In genomic region chr2:237464757-237465391, GRCh38 we compare ENCODE assay signal across 19 cellular contexts. TPM values are rescaled to one million over a fixed set of nuclear protein-coding genes. Genes with fewer than 3 reads are reported as not detected.
A peak's percentile ranks its signal among the peaks of the same experiment; 100 is the strongest.
DNase-seq lines count a peak whose midpoint lies in the region; ATAC-seq, FAIRE-seq and TF ChIP-seq lines count a peak whose summit lies in the region.
"Had no signal": no experiment of that assay in that cellular context is flagged by ENCODE, and none has a peak within 500 bp of the region (broad histone marks: within the 10 kb centered on the region; RNA-seq: fewer than 3 reads in every experiment).

No MANE protein-coding gene starts in this region.

- H3K27ac ChIP-seq in HepG2 (ENCODE audit: extremely low read length, insufficient read depth, low read length): no peak overlapping the region
- H3K27ac ChIP-seq in right lobe of liver: no peak overlapping the region
- peak overlapping the region; percentile 81 for H3K27ac ChIP-seq in RWPE2 (ENCODE audit: poor library complexity, severe bottlenecking)
- peak overlapping the region; percentile 87 for H3K27ac ChIP-seq in epithelial cell of prostate
- no peak overlapping the region for H3K27ac ChIP-seq in neural progenitor cell
- H3K27ac ChIP-seq: left ventricle myocardium inferior, parathyroid adenoma, transverse colon had no signal

- 41% methylated on average over 7 of the region's 8 CpGs for WGBS in HepG2 (ENCODE audit: low lambda C conversion rate)
- 79% methylated on average over 6 of the region's 8 CpGs for WGBS in right lobe of liver (ENCODE audit: insufficient coverage, low coverage, low lambda C conversion rate, missing lambda C conversion rate)

- no TSS peak for BruUV-seq in HepG2 (replicated peaks; lab: Mats Ljungman, UMichigan)

- H3K9ac ChIP-seq in HepG2 (ENCODE audit: insufficient read depth, low read depth, low read length): no peak overlapping the region
- no peak overlapping the region for H3K9ac ChIP-seq in neural progenitor cell
- H3K9ac ChIP-seq: parathyroid adenoma had no signal

- no peaks in the 10 kb centered on the region for H3K9me3 ChIP-seq in HepG2 (ENCODE audit: low read length)
- H3K9me3 ChIP-seq in right lobe of liver: no peaks in the 10 kb centered on the region
- no peaks in the 10 kb centered on the region for H3K9me3 ChIP-seq in RWPE2 (ENCODE audit: severe bottlenecking)
- peaks cover 8% of the 10 kb centered on the region for H3K9me3 ChIP-seq in MG63
- H3K9me3 ChIP-seq in neural progenitor cell (ENCODE audit: low read depth): no peaks in the 10 kb centered on the region
- H3K9me3 ChIP-seq: left ventricle myocardium inferior, transverse colon had no signal

- no peak for TF ChIP-seq CTCF in HepG2 (CRISPR knock-in tag; IDR thresholded peaks at IDR 0.05)
- TF ChIP-seq CTCF in right lobe of liver (IDR thresholded peaks at IDR 0.05): no peak
- TF ChIP-seq CTCF in RWPE2 (IDR thresholded peaks at IDR 0.05; ENCODE audit: poor library complexity, severe bottlenecking): no peak
- no peak for TF ChIP-seq CTCF in neural progenitor cell (IDR thresholded peaks at IDR 0.05)

- H3K4me3 ChIP-seq in HepG2 (replicated peaks in 1 of 3; ENCODE audit: insufficient read depth in 1 of 3, low read depth in 2 of 3, low read length in 3 of 3): no peak overlapping the region
- no peak overlapping the region for H3K4me3 ChIP-seq in right lobe of liver
- no peak overlapping the region for H3K4me3 ChIP-seq in RWPE2 (ENCODE audit: severe bottlenecking)
- H3K4me3 ChIP-seq in MG63: no peak overlapping the region
- H3K4me3 ChIP-seq in neural progenitor cell: no peak overlapping the region
- H3K4me3 ChIP-seq: left ventricle myocardium inferior, transverse colon had no signal

- peaks cover 4% of the 10 kb centered on the region for H3K27me3 Mint-ChIP-seq in neural progenitor cell (ENCODE audit: insufficient read depth, low read depth)
- H3K27me3 Mint-ChIP-seq: activated CD4-positive, alpha-beta memory T cell treated with anti-CD3 and anti-CD28 coated beads for 36 hours had no signal

- H3K4me3 Mint-ChIP-seq in neural progenitor cell: no peak overlapping the region
- H3K4me3 Mint-ChIP-seq: activated CD4-positive, alpha-beta memory T cell treated with anti-CD3 and anti-CD28 coated beads for 36 hours; stimulated activated memory B cell treated with anti-CD40 and anti-IgM and Interleukin-4, amounts not matched to agents 10 μg/mL and 1 μg/mL and 100 μg/mL, for 72 hours had no signal

- in situ Hi-C loops in HepG2 (cut with HindIII; ENCODE audit: extremely low pct_ligation_motif_present, low pct_unique_long_range_greater_than_20kb): no loop called here

- H3K36me3 Mint-ChIP-seq in neural progenitor cell: no peaks in the 10 kb centered on the region
- H3K36me3 Mint-ChIP-seq: activated CD4-positive, alpha-beta memory T cell treated with anti-CD3 and anti-CD28 coated beads for 36 hours; stimulated activated memory B cell treated with anti-CD40 and anti-IgM and Interleukin-4, amounts not matched to agents 10 μg/mL and 1 μg/mL and 100 μg/mL, for 72 hours had no signal

- FAIRE-seq in HepG2 (lab: Jason Lieb, UNC): no peak
- FAIRE-seq: endometrium, frontal cortex, small intestine had no signal

- ATAC-seq in HepG2 (no peak), right lobe of liver (no peak), RWPE2 (ENCODE audit: low read depth) (peak; percentile 31; the same call in 1 of the 3 replicates)
- ATAC-seq: stimulated activated memory B cell treated with anti-CD40 and anti-IgM and Interleukin-4, amounts not matched to agents 10 μg/mL and 1 μg/mL and 100 μg/mL, for 72 hours had no signal

- TF ChIP-seq POLR2A in HepG2 (IDR thresholded peaks at IDR 0.05; ENCODE audit: insufficient read depth in 1 of 2, low read depth in 2 of 2, low read length in 2 of 2) (no peak), right lobe of liver (IDR thresholded peaks at IDR 0.05) (no peak)

- POLR2A ChIA-PET in HepG2 (lab: Yijun Ruan, JAX): no interaction called here

- no peaks in the 10 kb centered on the region for H3F3A ChIP-seq in neural progenitor cell (ENCODE audit: low read depth)

- H4K20me1 ChIP-seq in HepG2 (ENCODE audit: insufficient read depth, low read length) (no peaks in the 10 kb centered on the region), neural progenitor cell (ENCODE audit: low read depth) (no peaks in the 10 kb centered on the region)

- H3K4me2 ChIP-seq in HepG2 (ENCODE audit: low read depth, low read length) (no peak overlapping the region), neural progenitor cell (no peak overlapping the region)

- H3K27ac Mint-ChIP-seq in neural progenitor cell: no peak overlapping the region
- H3K27ac Mint-ChIP-seq: activated CD4-positive, alpha-beta memory T cell treated with anti-CD3 and anti-CD28 coated beads for 36 hours; stimulated activated memory B cell treated with anti-CD40 and anti-IgM and Interleukin-4, amounts not matched to agents 10 μg/mL and 1 μg/mL and 100 μg/mL, for 72 hours had no signal

- H3K36me3 ChIP-seq in HepG2 (replicated peaks in 1 of 2; ENCODE audit: control insufficient read depth in 1 of 2, insufficient read depth in 2 of 2, low read length in 2 of 2) (no peaks in the 10 kb centered on the region), right lobe of liver (no peaks in the 10 kb centered on the region), RWPE2 (ENCODE audit: low read depth) (no peaks in the 10 kb centered on the region), MG63 (no peaks in the 10 kb centered on the region), neural progenitor cell (no peaks in the 10 kb centered on the region)
- H3K36me3 ChIP-seq: left ventricle myocardium inferior, transverse colon had no signal

- DNase-seq in HepG2 (ENCODE audit: low spot score): no peak
- no peak for DNase-seq in right lobe of liver
- no peak for DNase-seq in RWPE2 (ENCODE audit: low spot score)
- DNase-seq in epithelial cell of prostate (ENCODE audit: low read depth, low spot score): no peak
- DNase-seq in MG63: no peak
- DNase-seq in neural progenitor cell (ENCODE audit: low spot score): no peak
- no peak for DNase-seq in AG20443 (ENCODE audit: low spot score)
- DNase-seq in amygdala (lab: John Stamatoyannopoulos, UW): no peak
- DNase-seq: activated CD4-positive, alpha-beta memory T cell treated with anti-CD3 and anti-CD28 coated beads for 36 hours; activated T-cell treated with anti-CD3 and anti-CD28 coated beads, Interleukin-2, amount 50 U/mL, for 48 hours; Karpas-422; left ventricle myocardium inferior; NCI-H146; small intestine; transverse colon had no signal

- H3K79me2 ChIP-seq in HepG2 (ENCODE audit: insufficient read depth, low read length) (no peaks in the 10 kb centered on the region), neural progenitor cell (ENCODE audit: low read depth) (no peaks in the 10 kb centered on the region)
- H3K79me2 ChIP-seq: parathyroid adenoma had no signal

- no peaks in the 10 kb centered on the region for H3K4me1 Mint-ChIP-seq in neural progenitor cell
- H3K4me1 Mint-ChIP-seq: stimulated activated memory B cell treated with anti-CD40 and anti-IgM and Interleukin-4, amounts not matched to agents 10 μg/mL and 1 μg/mL and 100 μg/mL, for 72 hours had no signal

- CTCF ChIA-PET in HepG2 (lab: Yijun Ruan, JAX; ENCODE audit: low intra/inter-chr PET ratio, low total read pairs): no interaction called here

- H2AFZ ChIP-seq in HepG2 (ENCODE audit: low read length) (no peak overlapping the region), neural progenitor cell (replicated peaks) (no peak overlapping the region)
- H2AFZ ChIP-seq: parathyroid adenoma had no signal

- no peaks in the 10 kb centered on the region for H3K4me1 ChIP-seq in HepG2 (ENCODE audit: insufficient read depth, low read length)
- peaks cover 0 to 11% (median 0%) of the 10 kb centered on the region in 4 donors for H3K4me1 ChIP-seq in right lobe of liver
- H3K4me1 ChIP-seq in RWPE2 (ENCODE audit: insufficient read depth, poor library complexity, severe bottlenecking): peaks cover 23% of the 10 kb centered on the region
- no peaks in the 10 kb centered on the region for H3K4me1 ChIP-seq in neural progenitor cell
- H3K4me1 ChIP-seq: left ventricle myocardium inferior, parathyroid adenoma, transverse colon had no signal

- TF ChIP-seq RAD21 in HepG2 (CRISPR knock-in tag; IDR thresholded peaks at IDR 0.05): no peak

- TF ChIP-seq EP300 in HepG2 (IDR thresholded peaks at IDR 0.05; ENCODE audit: low read depth in 2 of 2, low read length in 2 of 2) (no peak), HepG2 (CRISPR knock-in tag; IDR thresholded peaks at IDR 0.05; ENCODE audit: borderline replicate concordance) (no peak)

- H3K9me3 Mint-ChIP-seq in neural progenitor cell: peaks cover 2% of the 10 kb centered on the region
- H3K9me3 Mint-ChIP-seq: stimulated activated memory B cell treated with anti-CD40 and anti-IgM and Interleukin-4, amounts not matched to agents 10 μg/mL and 1 μg/mL and 100 μg/mL, for 72 hours had no signal

- intact Hi-C loops in HepG2 (cut with micrococcal nuclease; ENCODE audit: unreplicated experiment) (no loop called here), right lobe of liver (cut with DNase I) (no loop called here)

- H3K27me3 ChIP-seq in HepG2 (ENCODE audit: control insufficient read depth in 1 of 2, insufficient read depth in 2 of 2, low read length in 2 of 2): peaks cover 0 to 4% of the 10 kb centered on the region in 2 experiments; a peak in 1 of 5 replicates
- no peaks in the 10 kb centered on the region for H3K27me3 ChIP-seq in right lobe of liver
- no peaks in the 10 kb centered on the region for H3K27me3 ChIP-seq in RWPE2 (ENCODE audit: insufficient read depth, poor library complexity, severe bottlenecking)
- no peaks in the 10 kb centered on the region for H3K27me3 ChIP-seq in MG63
- H3K27me3 ChIP-seq in neural progenitor cell: no peaks in the 10 kb centered on the region
- H3K27me3 ChIP-seq: transverse colon had no signal

RNA-seq across cellular contexts. Expression of gene MLPH, which starts 22.2 kb away (rescaled TPM):
- total RNA-seq in HepG2 (2016; rRNA removed; fragmentation: Illumina TruSeq; extraction: Trizol) (not detected in 2 replicates), right lobe of liver (10 to 100 TPM; 20.8 to 52.8 (median 35.1) TPM), neural progenitor cell (ENCODE audit: low replicate concordance) (not detected in 2 replicates)
- not detected in 2 replicates for total RNA-seq in HepG2 (2016; cell fraction: cytosol; rRNA removed; fragmentation: Illumina TruSeq; extraction: Trizol; ENCODE audit: low read depth)
- total RNA-seq in HepG2 (2016; cell fraction: insoluble cytoplasmic fraction; rRNA removed; fragmentation: Illumina TruSeq; extraction: Trizol): not detected in 2 replicates
- not detected in 2 replicates for total RNA-seq in HepG2 (2016; cell fraction: membrane; rRNA removed; fragmentation: Illumina TruSeq; extraction: Trizol)
- not detected in 2 replicates for total RNA-seq in HepG2 (2016; cell fraction: nucleus; rRNA removed; fragmentation: Illumina TruSeq; extraction: Trizol)
- 0.12 and 0.27 TPM in 2 replicates for polyA plus RNA-seq in HepG2 (2011; rRNA removed)
- polyA plus RNA-seq in HepG2 (2011; cell fraction: cytosol; rRNA removed): 0.10 TPM in 1 of 2 replicates, not detected in the other
- 0.88 and 1.00 TPM in 2 replicates for polyA plus RNA-seq in HepG2 (2011; cell fraction: nucleus; rRNA removed)
- polyA plus RNA-seq in HepG2 (2012): 0.17 and 0.28 TPM in 2 replicates
- polyA plus RNA-seq in HepG2 (2016; cell fraction: cytosol; fragmentation: Illumina TruSeq; extraction: Trizol; ENCODE audit: low read depth): not detected in 2 replicates
- polyA plus RNA-seq in HepG2 (2016; cell fraction: insoluble cytoplasmic fraction; fragmentation: Illumina TruSeq; extraction: Trizol; ENCODE audit: low read depth): not detected in 2 replicates
- not detected in 2 replicates for polyA plus RNA-seq in HepG2 (2016; cell fraction: membrane; fragmentation: Illumina TruSeq; extraction: Trizol; ENCODE audit: low read depth)
- not detected in 2 replicates for polyA plus RNA-seq in HepG2 (2016; cell fraction: nucleus; fragmentation: Illumina TruSeq; extraction: Trizol; ENCODE audit: insufficient read depth, low read depth)
- polyA minus RNA-seq in HepG2 (2011; rRNA and poly(A)+ RNA removed; ENCODE audit: low replicate concordance): 1.0 TPM in 1 of 2 replicates, not detected in the other
- polyA minus RNA-seq in HepG2 (2011; cell fraction: cytosol; rRNA and poly(A)+ RNA removed): not detected in 2 replicates
- polyA minus RNA-seq in HepG2 (2011; cell fraction: nucleus; rRNA and poly(A)+ RNA removed): not detected in 2 replicates
- total RNA-seq in MG63 (2014; rRNA removed; shearing (Covaris generic); ENCODE audit: low replicate concordance): 0.59 TPM in 1 of 2 replicates, not detected in the other
- total RNA-seq: activated CD4-positive, alpha-beta memory T cell treated with anti-CD3 and anti-CD28 coated beads for 36 hours had no signal

RNA-seq across cellular contexts. Expression of gene COL6A3, which starts 50.9 kb away (rescaled TPM):
- total RNA-seq in HepG2 (2016; rRNA removed; fragmentation: Illumina TruSeq; extraction: Trizol): not detected in 2 replicates
- not detected in 2 replicates for total RNA-seq in HepG2 (2016; cell fraction: cytosol; rRNA removed; fragmentation: Illumina TruSeq; extraction: Trizol; ENCODE audit: low read depth)
- not detected in 2 replicates for total RNA-seq in HepG2 (2016; cell fraction: insoluble cytoplasmic fraction; rRNA removed; fragmentation: Illumina TruSeq; extraction: Trizol)
- total RNA-seq in HepG2 (2016; cell fraction: membrane; rRNA removed; fragmentation: Illumina TruSeq; extraction: Trizol): not detected in 2 replicates
- not detected in 2 replicates for total RNA-seq in HepG2 (2016; cell fraction: nucleus; rRNA removed; fragmentation: Illumina TruSeq; extraction: Trizol)
- polyA plus RNA-seq in HepG2 (2011; rRNA removed): 0.01 and 0.03 TPM in 2 replicates
- under 0.01 and 0.01 TPM in 2 replicates for polyA plus RNA-seq in HepG2 (2011; cell fraction: cytosol; rRNA removed)
- polyA plus RNA-seq in HepG2 (2011; cell fraction: nucleus; rRNA removed): 0.10 and 0.12 TPM in 2 replicates
- 0.09 TPM in 1 of 2 replicates, not detected in the other for polyA plus RNA-seq in HepG2 (2012)
- not detected in 2 replicates for polyA plus RNA-seq in HepG2 (2016; cell fraction: cytosol; fragmentation: Illumina TruSeq; extraction: Trizol; ENCODE audit: low read depth)
- not detected in 2 replicates for polyA plus RNA-seq in HepG2 (2016; cell fraction: insoluble cytoplasmic fraction; fragmentation: Illumina TruSeq; extraction: Trizol; ENCODE audit: low read depth)
- not detected in 2 replicates for polyA plus RNA-seq in HepG2 (2016; cell fraction: membrane; fragmentation: Illumina TruSeq; extraction: Trizol; ENCODE audit: low read depth)
- not detected in 2 replicates for polyA plus RNA-seq in HepG2 (2016; cell fraction: nucleus; fragmentation: Illumina TruSeq; extraction: Trizol; ENCODE audit: insufficient read depth, low read depth)
- 0.02 and 0.06 TPM in 2 replicates for polyA minus RNA-seq in HepG2 (2011; rRNA and poly(A)+ RNA removed; ENCODE audit: low replicate concordance)
- not detected in 2 replicates for polyA minus RNA-seq in HepG2 (2011; cell fraction: cytosol; rRNA and poly(A)+ RNA removed)
- polyA minus RNA-seq in HepG2 (2011; cell fraction: nucleus; rRNA and poly(A)+ RNA removed): under 0.01 TPM in 1 of 2 replicates, not detected in the other
- 10 to 100 TPM in 3 of 6 experiments, 1 to 10 TPM in 3; 4.5 to 21.1 (median 8.8) TPM for total RNA-seq in right lobe of liver
- 465 and 564 TPM in 2 replicates for total RNA-seq in MG63 (2014; rRNA removed; shearing (Covaris generic); ENCODE audit: low replicate concordance)
- total RNA-seq in neural progenitor cell (ENCODE audit: low replicate concordance): 0.41 and 0.50 TPM in 2 replicates

Comparison
In these comparisons a context has a peak if more than half of its experiments do, and no peak if none do; other contexts are left out.
1. RNA of gene MLPH, which starts 22.2 kb away (total RNA-seq): 20.8 to 52.8 TPM in right lobe of liver; 0.59 TPM in MG63, not detected in neural progenitor cell and not detected in HepG2; every median in the first group is over 10 times any median in the second.
2. H3K27ac ChIP-seq: peak in RWPE2 (single experiment) and epithelial cell of prostate (single experiment); none in HepG2 (single experiment), right lobe of liver (0 of 3) and neural progenitor cell (single experiment).
3. RNA of gene COL6A3, which starts 50.9 kb away (total RNA-seq): 465 to 564 TPM in MG63; 4.5 to 21.1 TPM in right lobe of liver, 0.41 to 0.50 TPM in neural progenitor cell and not detected in HepG2; every median in the first group is over 10 times any median in the second.